Comparison of ENCODE assay signal across 8 cellular contexts in genomic region chr5:94524841-94525697, GRCh38.
A peak's percentile ranks its signal among the peaks of the same experiment; 100 is the strongest.
DNase-seq lines count a peak whose midpoint lies in the region; ATAC-seq, FAIRE-seq and TF ChIP-seq lines count a peak whose summit lies in the region.

No MANE protein-coding gene starts in this region.

- no peak overlapping the region for H3K9ac ChIP-seq in GM12878 (ENCODE audit: control insufficient read depth, insufficient read depth, low read length)

- DNase-seq in DMS53 (lab: John Stamatoyannopoulos, UW): peak; percentile 81
- peak; percentile 70 for DNase-seq in NCI-H748 treated with DMSO at 0.1 percent for 48 hours (lab: John Stamatoyannopoulos, UW)
- DNase-seq in GM12878 (ENCODE audit: low read depth, low spot score): peak; percentile 9
- DNase-seq in activated effector memory CD4-positive, alpha-beta T cell treated with Interleukin-2 at 50 U/mL for 16 hours: no peak
- no peak for DNase-seq in vagina (ENCODE audit: extremely low spot score in 2 of 2)

- CTCF ChIA-PET in GM12878 (lab: Yijun Ruan, JAX): interaction anchor here (0.6 to 2.9 kb wide), 46 partner anchors 10 to 383 kb away, joined by 3 to 83 read pairs (median 4); partner anchors contain the start of genes KIAA0825 and SLF1

- H3K4me3 ChIP-seq in GM12878 (no peak overlapping the region), vagina (no peak overlapping the region)

- RAD21 ChIA-PET in GM12878 (lab: Charles Lee; ENCODE audit: unreplicated experiment): interaction anchor here (0.6 to 2.7 kb wide), 27 partner anchors 52 to 369 kb away, joined by 3 to 74 read pairs (median 5); partner anchors contain the start of genes KIAA0825 and SLF1

- intact Hi-C loops in GM12878 (cut with micrococcal nuclease; ENCODE audit: unreplicated experiment): loop anchor here (1.0 to 2.0 kb wide), 4 partner anchors 94 to 325 kb away; partner anchors contain the start of genes KIAA0825 and SLF1
- intact Hi-C loops in vagina (cut with DNase I): no loop called here

- TF ChIP-seq RAD21 in GM12878 (IDR thresholded peaks at IDR 0.05; ENCODE audit: insufficient read depth, low read depth, low read length): peak; percentile 90

- SMC1A ChIA-PET in GM12878 (lab: Charles Lee; ENCODE audit: uncharacterized antibody, unreplicated experiment): interaction anchor here (0.6 to 2.9 kb wide), 40 partner anchors 11 to 349 kb away, joined by 3 to 59 read pairs (median 5); no protein-coding TSS in a partner anchor

- no peaks in the 10 kb centered on the region for H3K79me2 ChIP-seq in GM12878 (ENCODE audit: control insufficient read depth, insufficient read depth, low read length)

- no TSS peak for BruUV-seq in GM12878 (replicated peaks; lab: Mats Ljungman, UMichigan)

- no peaks in the 10 kb centered on the region for H3K27me3 ChIP-seq in GM12878 (replicated peaks in 1 of 2; ENCODE audit: control insufficient read depth in 2 of 2, insufficient read depth in 2 of 2, low read length in 1 of 2)
- H3K27me3 ChIP-seq in vagina: no peaks in the 10 kb centered on the region

- no peaks in the 10 kb centered on the region for H4K20me1 ChIP-seq in GM12878 (ENCODE audit: control insufficient read depth, insufficient read depth)

- H3K4me1 ChIP-seq in GM12878 (ENCODE audit: control insufficient read depth, insufficient read depth, low read length) (no peaks in the 10 kb centered on the region), vagina (no peaks in the 10 kb centered on the region)

- no peaks in the 10 kb centered on the region for H3K9me3 ChIP-seq in GM12878 (replicated peaks; ENCODE audit: control insufficient read depth, insufficient read depth, low read length)
- no peaks in the 10 kb centered on the region for H3K9me3 ChIP-seq in vagina

- in situ Hi-C loops in GM12878 (cut with MboI): no loop called here

- WGBS in GM12878 (ENCODE audit: insufficient coverage, insufficient replicate concordance, low lambda C conversion rate, missing lambda C conversion rate): 50% methylated on average over 4 of the region's 4 CpGs

- H3K36me3 ChIP-seq in GM12878 (ENCODE audit: control insufficient read depth in 2 of 2, insufficient read depth in 2 of 2, low read length in 1 of 2) (no peaks in the 10 kb centered on the region), vagina (no peaks in the 10 kb centered on the region)

- H3K4me2 ChIP-seq in GM12878 (ENCODE audit: control insufficient read depth, insufficient read depth): no peak overlapping the region

- H3K27ac ChIP-seq in GM12878 (ENCODE audit: control insufficient read depth, insufficient read depth): no peak overlapping the region
- H3K27ac ChIP-seq in vagina: no peak overlapping the region

- peak; percentile 51 to 76 (median 61); a peak in 5 of 6 replicates for TF ChIP-seq CTCF in GM12878 (IDR thresholded peaks at IDR 0.05 in 2 of 3, conservative IDR thresholded peaks at IDR 0.05 in 1 of 3; ENCODE audit: control insufficient read depth in 2 of 3, extremely low read depth in 1 of 3, insufficient read depth in 1 of 3, low read depth in 3 of 3, low read length in 3 of 3)
- TF ChIP-seq CTCF in vagina (IDR thresholded peaks at IDR 0.05): peak in 1 of 3 experiments; percentile 22

- no peak for TF ChIP-seq EP300 in GM12878 (IDR thresholded peaks at IDR 0.05; ENCODE audit: borderline replicate concordance in 1 of 2, control insufficient read depth in 1 of 2, low read depth in 2 of 2, low read length in 2 of 2)

- TF ChIP-seq POLR2A in GM12878 (IDR thresholded peaks at IDR 0.05; ENCODE audit: low read depth, low read length) (no peak), vagina (IDR thresholded peaks at IDR 0.05) (no peak)

- POLR2A ChIA-PET in GM12878 (lab: Charles Lee): interaction anchor here (1.5 kb wide), 1 partner anchor 213 kb away, joined by 5 read pairs; no protein-coding TSS in a partner anchor

- H2AFZ ChIP-seq in GM12878 (ENCODE audit: control insufficient read depth, low read depth, low read length): no peak overlapping the region

- FAIRE-seq in GM12878 (lab: Jason Lieb, UNC) (peak; percentile 81), islet of Langerhans (lab: Jason Lieb, UNC) (peak; percentile 98)

- ATAC-seq in GM18873 (IDR thresholded peaks at IDR 0.05; ENCODE audit: low FRiP score, unreplicated experiment) (peak; percentile 83), HG03095 (IDR thresholded peaks at IDR 0.05; ENCODE audit: unreplicated experiment) (peak; percentile 79), GM12878 (peak; percentile 94)

TF ChIP-seq in GM12878, 131 proteins besides CTCF, POLR2A, EP300 and RAD21:
- TF ChIP-seq, protein P1, sequence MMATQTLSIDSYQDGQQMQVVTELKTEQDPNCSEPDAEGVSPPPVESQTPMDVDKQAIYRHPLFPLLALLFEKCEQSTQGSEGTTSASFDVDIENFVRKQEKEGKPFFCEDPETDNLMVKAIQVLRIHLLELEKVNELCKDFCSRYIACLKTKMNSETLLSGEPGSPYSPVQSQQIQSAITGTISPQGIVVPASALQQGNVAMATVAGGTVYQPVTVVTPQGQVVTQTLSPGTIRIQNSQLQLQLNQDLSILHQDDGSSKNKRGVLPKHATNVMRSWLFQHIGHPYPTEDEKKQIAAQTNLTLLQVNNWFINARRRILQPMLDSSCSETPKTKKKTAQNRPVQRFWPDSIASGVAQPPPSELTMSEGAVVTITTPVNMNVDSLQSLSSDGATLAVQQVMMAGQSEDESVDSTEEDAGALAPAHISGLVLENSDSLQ (IDR thresholded peaks at IDR 0.05): no peak
- TF ChIP-seq SMC3 (IDR thresholded peaks at IDR 0.05; ENCODE audit: borderline replicate concordance, low read length): peak; percentile 93

Comparison
In these comparisons a context has a peak if more than half of its experiments do, and no peak if none do; other contexts are left out.
1. DNase-seq: peak in DMS53 (single experiment), NCI-H748 treated with DMSO at 0.1 percent for 48 hours (single experiment) and GM12878 (single experiment); none in activated effector memory CD4-positive, alpha-beta T cell treated with Interleukin-2 at 50 U/mL for 16 hours (single experiment) and vagina (0 of 2).
2. Peak in every context shown above with its lines, with median percentiles within 50 percentile points of each other: ATAC-seq.